14 cellular contexts compared by ENCODE assay signal in the genomic region with DNA sequence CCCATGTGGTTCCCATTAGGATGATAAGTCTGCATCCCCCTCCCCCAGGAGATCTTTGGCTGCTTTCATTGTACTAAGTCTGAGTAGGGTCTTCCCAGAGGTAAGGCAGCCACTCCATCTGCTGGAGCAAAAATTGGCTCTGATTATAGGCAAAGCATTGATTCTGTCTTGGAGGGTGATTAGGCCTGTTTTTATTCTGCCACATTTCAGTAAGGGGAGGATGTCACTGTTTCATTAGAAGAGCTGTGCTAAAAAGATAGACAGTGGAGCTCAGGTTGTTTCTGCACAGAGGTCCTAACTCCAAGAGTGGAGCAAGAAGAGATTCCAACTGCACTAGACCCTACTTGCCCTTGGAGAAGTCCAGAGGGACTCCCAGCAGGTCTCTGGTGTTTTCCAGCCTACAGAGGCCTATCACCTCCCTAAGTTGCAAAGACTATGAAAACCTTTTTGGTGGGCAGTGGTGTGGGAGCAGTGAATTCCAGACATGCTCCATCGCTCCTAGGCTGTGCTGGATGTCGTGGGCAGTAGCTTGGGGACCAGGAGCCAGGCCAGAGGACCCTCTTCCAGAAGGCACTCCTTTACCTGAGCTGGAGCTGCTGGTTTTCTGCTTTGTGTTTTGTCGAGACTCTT. TPM values are rescaled to one million over a fixed set of nuclear protein-coding genes. Genes with fewer than 3 reads are reported as not detected.
DNase-seq lines count a peak whose midpoint lies in the region; ATAC-seq and TF ChIP-seq lines count a peak whose summit lies in the region.
"Had no signal": no experiment of that assay in that cellular context is flagged by ENCODE, and none has a peak within 500 bp of the region (broad histone marks: within the 10 kb centered on the region; RNA-seq: fewer than 3 reads in every experiment).

No MANE protein-coding gene starts in this region.

- peak overlapping the region; percentile 77 for H3K27ac ChIP-seq in adipose tissue (ENCODE audit: low read depth, low read length)
- H3K27ac ChIP-seq in esophagus squamous epithelium = peak overlapping the region; percentile 96 to 99 (median 99)
- peak overlapping the region; percentile 91 for H3K27ac ChIP-seq in upper lobe of right lung
- peak overlapping the region in 1 of 2 donors; percentile 72 for H3K27ac ChIP-seq in uterus
- H3K27ac ChIP-seq: C4-2B had no signal

- peaks cover 75% of the 10 kb centered on the region for H3K4me1 Mint-ChIP-seq in nephron progenitor cell
- H3K4me1 Mint-ChIP-seq: activated CD4-positive, alpha-beta T cell treated with anti-CD3 and anti-CD28 coated beads, Interleukin-2, amount 10 ng/mL, durations not matched to agents 24 days and 14 days; activated naive CD4-positive, alpha-beta T cell treated with anti-CD3 and anti-CD28 coated beads, Interleukin-2, amount 50 U/mL, for 24 hours had no signal

- H3K27me3 ChIP-seq in esophagus squamous epithelium = no peaks in the 10 kb centered on the region
- H3K27me3 ChIP-seq in upper lobe of right lung = peaks cover 9% of the 10 kb centered on the region
- H3K27me3 ChIP-seq in uterus = no peaks in the 10 kb centered on the region

- H3K9me3 Mint-ChIP-seq in nephron progenitor cell = no peaks in the 10 kb centered on the region
- H3K9me3 Mint-ChIP-seq: activated CD4-positive, alpha-beta T cell treated with anti-CD3 and anti-CD28 coated beads, Interleukin-2, amount 10 ng/mL, durations not matched to agents 24 days and 14 days; activated naive CD4-positive, alpha-beta T cell treated with anti-CD3 and anti-CD28 coated beads, Interleukin-2, amount 50 U/mL, for 24 hours had no signal

- intact Hi-C loops in esophagus squamous epithelium (cut with DNase I) (no loop called here), upper lobe of right lung (cut with DNase I) (loop anchor here (10.0 kb wide), 1 partner anchor 255 kb away; no protein-coding TSS in a partner anchor), uterus (cut with DNase I; ENCODE audit: low total_unique reads) (no loop called here)

- H3K9me3 ChIP-seq in esophagus squamous epithelium = no peaks in the 10 kb centered on the region
- H3K9me3 ChIP-seq in upper lobe of right lung = no peaks in the 10 kb centered on the region
- no peaks in the 10 kb centered on the region for H3K9me3 ChIP-seq in uterus

- H3K4me3 Mint-ChIP-seq in nephron progenitor cell = peak overlapping the region; percentile 99
- H3K4me3 Mint-ChIP-seq: activated CD4-positive, alpha-beta T cell treated with anti-CD3 and anti-CD28 coated beads, Interleukin-2, amount 10 ng/mL, durations not matched to agents 24 days and 14 days; activated naive CD4-positive, alpha-beta T cell treated with anti-CD3 and anti-CD28 coated beads, Interleukin-2, amount 50 U/mL, for 24 hours had no signal

- H3K4me1 ChIP-seq in esophagus squamous epithelium = peaks cover 12 to 86% (median 53%) of the 10 kb centered on the region in 3 donors
- H3K4me1 ChIP-seq in upper lobe of right lung = peaks cover 18% of the 10 kb centered on the region
- peaks cover 11 to 12% of the 10 kb centered on the region in 2 donors for H3K4me1 ChIP-seq in uterus

- TF ChIP-seq CTCF in esophagus squamous epithelium (IDR thresholded peaks at IDR 0.05) (no peak), nephron progenitor cell (IDR thresholded peaks at IDR 0.05) (no peak), upper lobe of right lung (IDR thresholded peaks at IDR 0.05) (no peak), uterus (IDR thresholded peaks at IDR 0.05) (no peak)

- peaks cover 43% of the 10 kb centered on the region for H3K36me3 Mint-ChIP-seq in nephron progenitor cell (ENCODE audit: low read depth)
- H3K36me3 Mint-ChIP-seq: activated naive CD4-positive, alpha-beta T cell treated with anti-CD3 and anti-CD28 coated beads, Interleukin-2, amount 50 U/mL, for 24 hours had no signal

- peak overlapping the region in 3 of 4 donors; percentile 44 to 91 (median 82) for H3K4me3 ChIP-seq in esophagus squamous epithelium
- H3K4me3 ChIP-seq in upper lobe of right lung = no peak overlapping the region
- no peak overlapping the region for H3K4me3 ChIP-seq in uterus

- WGBS in adipose tissue, 3 donors = 59 to 90% (median 81%) methylated on average over 3 of the region's 3 CpGs
- WGBS in esophagus squamous epithelium, 2 donors = 66% methylated on average over 3 of the region's 3 CpGs; no CpG with 5 or more reads in 1 of the 2 donors

- H3K27me3 Mint-ChIP-seq in nephron progenitor cell (ENCODE audit: low read depth, poor library complexity) = peaks cover 4% of the 10 kb centered on the region

- no peak for DNase-seq in esophagus squamous epithelium (lab: John Stamatoyannopoulos, UW)
- DNase-seq in nephron progenitor cell = no peak
- DNase-seq in upper lobe of right lung = no peak
- no peak for DNase-seq in NCI-H345 treated with DMSO at 0.1 percent for 48 hours (lab: John Stamatoyannopoulos, UW; ENCODE audit: unreplicated experiment)
- DNase-seq in stimulated activated CD4-positive, alpha-beta T cell treated with anti-CD3 and anti-CD28 coated beads, Interleukin-15, amount 100 ng/mL, for 24 hours = no peak
- no peak for DNase-seq in uterus
- DNase-seq: activated CD4-positive, alpha-beta T cell treated with anti-CD3 and anti-CD28 coated beads, Interleukin-2, amount 10 ng/mL, durations not matched to agents 24 days and 14 days; DMS53; Karpas-422; NCI-H1417; NCI-H345 had no signal

- TF ChIP-seq POLR2A in esophagus squamous epithelium (IDR thresholded peaks at IDR 0.05) (no peak), uterus (IDR thresholded peaks at IDR 0.05) (no peak)

- peak overlapping the region; percentile 100 for H3K27ac Mint-ChIP-seq in nephron progenitor cell
- H3K27ac Mint-ChIP-seq: activated CD4-positive, alpha-beta T cell treated with anti-CD3 and anti-CD28 coated beads, Interleukin-2, amount 10 ng/mL, durations not matched to agents 24 days and 14 days; activated naive CD4-positive, alpha-beta T cell treated with anti-CD3 and anti-CD28 coated beads, Interleukin-2, amount 50 U/mL, for 24 hours had no signal

- H3K36me3 ChIP-seq in esophagus squamous epithelium = no peaks in the 10 kb centered on the region
- H3K36me3 ChIP-seq in upper lobe of right lung = no peaks in the 10 kb centered on the region
- no peaks in the 10 kb centered on the region for H3K36me3 ChIP-seq in uterus

- ATAC-seq in upper lobe of right lung = no peak

RNA-seq across cellular contexts. Expression of a gene that starts 7.2 kb away (rescaled TPM):
- 1 to 10 TPM in 1 of 3 donors, under 1 TPM in 2; 0.20 to 1.0 (median 0.92) TPM for polyA plus RNA-seq in adipose tissue
- total RNA-seq in esophagus squamous epithelium = 1 to 10 TPM in 3 of 4 donors, under 1 TPM in 1; 0.27 to 3.6 (median 1.5) TPM
- total RNA-seq in upper lobe of right lung = 2.1 TPM
- 1 to 10 TPM in 2 of 4 donors, not detected in 2; 1.8 to 6.5 TPM for total RNA-seq in uterus
- total RNA-seq: activated CD4-positive, alpha-beta T cell treated with anti-CD3 and anti-CD28 coated beads, Interleukin-2, amount 10 ng/mL, durations not matched to agents 24 days and 14 days had no signal

RNA-seq across cellular contexts. Expression of a gene that starts 13.8 kb away (rescaled TPM):
- under 1 TPM; 0.08 to 0.56 (median 0.51) TPM for polyA plus RNA-seq in adipose tissue
- total RNA-seq in esophagus squamous epithelium (1 to 10 TPM; 1.6 to 2.5 (median 2.2) TPM), upper lobe of right lung (0.75 TPM), uterus (1 to 10 TPM in 3 of 4 donors, under 1 TPM in 1; 0.28 to 2.0 (median 1.5) TPM)

RNA-seq across cellular contexts. Expression of a gene that starts 20.9 kb away (rescaled TPM):
- 10 to 100 TPM in 1 of 3 donors, 1 to 10 TPM in 2; 1.2 to 19.8 (median 4.9) TPM for polyA plus RNA-seq in adipose tissue
- total RNA-seq in esophagus squamous epithelium = 1 to 10 TPM; 2.9 to 6.7 (median 4.1) TPM
- total RNA-seq in upper lobe of right lung = 7.1 TPM
- total RNA-seq in uterus = 1 to 10 TPM in 1 of 4 donors, under 1 TPM in 2, not detected in 1; 0.14 to 7.7 (median 0.26) TPM
- total RNA-seq: activated CD4-positive, alpha-beta T cell treated with anti-CD3 and anti-CD28 coated beads, Interleukin-2, amount 10 ng/mL, durations not matched to agents 24 days and 14 days had no signal

RNA-seq across cellular contexts. Expression of a gene that starts 33.8 kb away (rescaled TPM):
- polyA plus RNA-seq in adipose tissue = 10 to 100 TPM in 2 of 3 donors, 1 to 10 TPM in 1; 3.1 to 29.6 (median 11.8) TPM
- 1 to 10 TPM; 3.6 to 8.2 (median 6.8) TPM for total RNA-seq in esophagus squamous epithelium
- total RNA-seq in upper lobe of right lung = 16.0 TPM
- 10 to 100 TPM; 10.7 to 61.0 (median 18.9) TPM for total RNA-seq in uterus
- total RNA-seq: activated CD4-positive, alpha-beta T cell treated with anti-CD3 and anti-CD28 coated beads, Interleukin-2, amount 10 ng/mL, durations not matched to agents 24 days and 14 days had no signal

RNA-seq across cellular contexts. Expression of a gene that starts 37.9 kb away (rescaled TPM):
- polyA plus RNA-seq in adipose tissue = 1 to 10 TPM in 2 of 3 donors, under 1 TPM in 1; 0.39 to 3.6 (median 1.5) TPM
- total RNA-seq in esophagus squamous epithelium = 1 to 10 TPM in 1 of 4 donors, under 1 TPM in 1, not detected in 2; 0.26 to 1.3 TPM
- total RNA-seq in upper lobe of right lung = 6.5 TPM
- total RNA-seq in uterus = 10 to 100 TPM in 3 of 4 donors, 1 to 10 TPM in 1; 1.8 to 19.1 (median 15.4) TPM
- total RNA-seq: activated CD4-positive, alpha-beta T cell treated with anti-CD3 and anti-CD28 coated beads, Interleukin-2, amount 10 ng/mL, durations not matched to agents 24 days and 14 days had no signal

Comparison
In these comparisons a context has a peak if more than half of its experiments do, and no peak if none do; other contexts are left out.
1. H3K4me3 ChIP-seq: peak in esophagus squamous epithelium (3 of 4); none in upper lobe of right lung (single experiment) and uterus (0 of 2).